Comparison of ENCODE assay signal across 1 cellular context in genomic region chr3:104132566-104132997, GRCh38.
TF ChIP-seq lines count a peak whose summit lies in the region.

No MANE protein-coding gene starts in this region.

TF ChIP-seq in HepG2, 621 proteins besides CTCF, POLR2A, EP300 and RAD21:
- TF ChIP-seq KAT8 (CRISPR knock-in tag; IDR thresholded peaks at IDR 0.05) (no peak), ZBTB21 (CRISPR knock-in tag; IDR thresholded peaks at IDR 0.05) (no peak), CSRNP2 (CRISPR knock-in tag; conservative IDR thresholded peaks at IDR 0.05; ENCODE audit: low read depth) (no peak), ZFP91 (CRISPR knock-in tag; IDR thresholded peaks at IDR 0.05; ENCODE audit: borderline replicate concordance) (no peak), PBX3 (CRISPR knock-in tag; IDR thresholded peaks at IDR 0.05; ENCODE audit: borderline replicate concordance) (no peak)
